8 cellular contexts compared by ENCODE assay signal in the genomic region with DNA sequence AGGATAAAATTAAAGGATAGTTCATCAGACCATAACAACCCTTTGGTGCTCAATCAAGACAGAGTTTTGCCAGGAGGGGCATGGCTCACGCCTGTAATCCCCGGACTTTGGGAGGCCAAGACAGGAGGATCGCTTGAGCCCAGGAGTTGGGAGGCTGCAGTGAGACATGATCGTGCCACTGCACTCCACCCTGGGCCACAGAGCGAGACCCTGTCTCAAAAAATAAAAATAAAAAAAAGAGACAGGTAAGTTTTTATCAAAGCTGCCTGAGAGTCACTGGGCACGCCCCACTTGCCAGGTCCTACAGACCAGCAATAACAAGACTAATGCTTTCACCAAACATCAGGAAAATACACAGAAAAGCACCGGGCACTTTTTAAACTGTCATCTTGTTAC. TPM values are rescaled to one million over a fixed set of nuclear protein-coding genes. Genes with fewer than 3 reads are reported as not detected.
DNase-seq lines count a peak whose midpoint lies in the region; ATAC-seq and TF ChIP-seq lines count a peak whose summit lies in the region.

No MANE protein-coding gene starts in this region.

- H3K27me3 ChIP-seq in duodenal mucosa (ENCODE audit: control insufficient read depth in 1 of 2, insufficient read depth in 2 of 2, low read length in 2 of 2) = no peaks in the 10 kb centered on the region
- H3K27me3 ChIP-seq in neutrophil = peaks cover 64% of the 10 kb centered on the region

- intact Hi-C loops in OCI-LY7 (cut with micrococcal nuclease; ENCODE audit: unreplicated experiment) = loop anchor here (10.0 kb wide), 1 partner anchor 918 kb away; no protein-coding TSS in a partner anchor

- TSS peak; percentile 70 for BruUV-seq in OCI-LY7 (replicated peaks; lab: Mats Ljungman, UMichigan)

- H3K36me3 ChIP-seq in OCI-LY7 (ENCODE audit: insufficient read depth, low read length) = 0 out of 2 replicates have a peak, but pooled peaks cover 11% of the 10 kb centered on the region
- no peaks in the 10 kb centered on the region for H3K36me3 ChIP-seq in duodenal mucosa (ENCODE audit: control insufficient read depth in 1 of 2, insufficient read depth in 2 of 2, low read length in 2 of 2)
- H3K36me3 ChIP-seq in neutrophil = no peaks in the 10 kb centered on the region

- TF ChIP-seq CTCF in AG10803 (conservative IDR thresholded peaks at IDR 0.05; ENCODE audit: low read length) (no peak), OCI-LY7 (conservative IDR thresholded peaks at IDR 0.05; ENCODE audit: low read length) (no peak), neutrophil (IDR thresholded peaks at IDR 0.05) (no peak)

- H3K4me1 ChIP-seq in OCI-LY7 (ENCODE audit: insufficient read depth, low read length, poor library complexity, severe bottlenecking) (peaks cover 38% of the 10 kb centered on the region), duodenal mucosa (ENCODE audit: control insufficient read depth in 1 of 2, insufficient read depth in 2 of 2, low read length in 2 of 2) (peaks cover 9 to 17% of the 10 kb centered on the region in 2 donors), neutrophil (ENCODE audit: control insufficient read depth in 1 of 2, insufficient read depth in 1 of 2, low read depth in 1 of 2, low read length in 1 of 2) (peaks cover 11 to 20% of the 10 kb centered on the region in 2 experiments)

- DNase-seq in AG10803 (ENCODE audit: low read depth) (no peak), OCI-LY7 (ENCODE audit: low spot score) (no peak), NK-92 (lab: John Stamatoyannopoulos, UW; ENCODE audit: unreplicated experiment) (no peak), ecto neural progenitor cell (ENCODE audit: low spot score) (no peak)

- peak overlapping the region; percentile 60 for H3K4me3 ChIP-seq in AG10803 (ENCODE audit: low read length)
- H3K4me3 ChIP-seq in OCI-LY7 (ENCODE audit: low read depth, low read length, poor library complexity, severe bottlenecking) = peak overlapping the region; percentile 78
- H3K4me3 ChIP-seq in duodenal mucosa (ENCODE audit: low read depth in 1 of 2, low read length in 2 of 2) = peak overlapping the region; percentile 63 to 68
- peak overlapping the region; percentile 56 to 62 for H3K4me3 ChIP-seq in neutrophil (ENCODE audit: low read depth in 1 of 2, low read length in 1 of 2)

- POLR2A ChIA-PET in OCI-LY7 (lab: Charles Lee) = no interaction called here

- peak overlapping the region; percentile 70 for H2AFZ ChIP-seq in OCI-LY7 (ENCODE audit: low read length)

- no peaks in the 10 kb centered on the region for H3K9me3 ChIP-seq in OCI-LY7 (ENCODE audit: low read length)
- no peaks in the 10 kb centered on the region for H3K9me3 ChIP-seq in duodenal mucosa (ENCODE audit: control insufficient read depth in 1 of 2, low read length in 2 of 2)
- no peaks in the 10 kb centered on the region for H3K9me3 ChIP-seq in neutrophil

- no peaks in the 10 kb centered on the region for H4K20me1 ChIP-seq in OCI-LY7 (ENCODE audit: insufficient read depth, low read length)

- peak overlapping the region; percentile 76 for H3K27ac ChIP-seq in OCI-LY7 (ENCODE audit: low read depth, low read length, poor library complexity, severe bottlenecking)
- peak overlapping the region; percentile 77 for H3K27ac ChIP-seq in duodenal mucosa (ENCODE audit: low read depth, low read length)
- no peak overlapping the region for H3K27ac ChIP-seq in neutrophil

- no peaks in the 10 kb centered on the region for H3K9me2 ChIP-seq in OCI-LY7 (ENCODE audit: insufficient read depth, low read length)

- CTCF ChIA-PET in OCI-LY7 (lab: Charles Lee; ENCODE audit: unreplicated experiment) = no interaction called here

- peaks cover 23% of the 10 kb centered on the region; the same call in 1 of the 2 replicates for H3K79me2 ChIP-seq in OCI-LY7 (ENCODE audit: insufficient read depth, low read depth, low read length)

- H3K4me2 ChIP-seq in OCI-LY7 (ENCODE audit: low read length) = peak overlapping the region; percentile 92

- peak overlapping the region; percentile 56 to 70 for H3K9ac ChIP-seq in duodenal mucosa (ENCODE audit: low read depth in 1 of 2, low read length in 2 of 2)

- ATAC-seq in GM21576 (IDR thresholded peaks at IDR 0.05; ENCODE audit: unreplicated experiment) (peak; percentile 5), HG03159 (IDR thresholded peaks at IDR 0.05; ENCODE audit: unreplicated experiment) (no peak)

RNA-seq across cellular contexts. Expression of a gene that starts 0.8 kb away (rescaled TPM):
- total RNA-seq in OCI-LY7 (2014; rRNA removed; shearing (Covaris generic)) = 20.4 and 22.7 TPM in 2 replicates
- total RNA-seq in OCI-LY7 (2022) = 54.0 and 57.3 TPM in 2 replicates

RNA-seq across cellular contexts. Expression of a gene that starts 6.4 kb away (rescaled TPM):
- 33.7 and 35.5 TPM in 2 replicates for total RNA-seq in OCI-LY7 (2014; rRNA removed; shearing (Covaris generic))
- 49.4 and 55.6 TPM in 2 replicates for total RNA-seq in OCI-LY7 (2022)

RNA-seq across cellular contexts. Expression of a gene that starts 59.9 kb away (rescaled TPM):
- 24.1 and 29.6 TPM in 2 replicates for total RNA-seq in OCI-LY7 (2014; rRNA removed; shearing (Covaris generic))
- 28.4 and 38.2 TPM in 2 replicates for total RNA-seq in OCI-LY7 (2022)
